1 cellular context compared by ENCODE assay signal in genomic region chr4:151012836-151013235, GRCh38.
TF ChIP-seq lines count a peak whose summit lies in the region.

No MANE protein-coding gene starts in this region.

TF ChIP-seq in WTC11, 78 proteins besides CTCF, POLR2A, EP300 and RAD21 (continued from another document):
- TF ChIP-seq STAT6 (CRISPR knock-in tag; conservative IDR thresholded peaks at IDR 0.05; ENCODE audit: low read depth) (no peak), GRHL2 (CRISPR knock-in tag; IDR thresholded peaks at IDR 0.05; ENCODE audit: insufficient replicate concordance, severe bottlenecking) (no peak), ATF3 (CRISPR knock-in tag; conservative IDR thresholded peaks at IDR 0.05) (no peak), NFYB (CRISPR knock-in tag; conservative IDR thresholded peaks at IDR 0.05; ENCODE audit: low read depth) (no peak)
